Comparison of ENCODE assay signal across 11 cellular contexts in genomic region chr2:218885981-218886447, GRCh38. TPM values are rescaled to one million over a fixed set of nuclear protein-coding genes. Genes with fewer than 3 reads are reported as not detected.
DNase-seq lines count a peak whose midpoint lies in the region; ATAC-seq, FAIRE-seq and TF ChIP-seq lines count a peak whose summit lies in the region.
"Had no signal": no experiment of that assay in that cellular context is flagged by ENCODE, and none has a peak within 500 bp of the region (broad histone marks: within the 10 kb centered on the region; RNA-seq: fewer than 3 reads in every experiment).

No MANE protein-coding gene starts in this region.

- H3K9me3 Mint-ChIP-seq in activated T-helper 17 cell treated with anti-CD3 and anti-CD28 coated beads, Interleukin-2, amount 50 U/mL, for 72 hours = no peaks in the 10 kb centered on the region

- no peaks in the 10 kb centered on the region for H3K9me3 ChIP-seq in body of pancreas
- H3K9me3 ChIP-seq: ovary had no signal

- H3K27me3 ChIP-seq in body of pancreas = peaks cover 0 to 4% of the 10 kb centered on the region in 2 donors
- H3K27me3 ChIP-seq: ovary had no signal

- FAIRE-seq in H54 (lab: Jason Lieb, UNC) = no peak

- H3K27ac ChIP-seq in body of pancreas = no peak overlapping the region
- H3K27ac ChIP-seq: ovary, PC-9 had no signal

- no peak for TF ChIP-seq CTCF in GM20000 (IDR thresholded peaks at IDR 0.05; ENCODE audit: extremely low read depth, missing control alignments)
- TF ChIP-seq CTCF in body of pancreas (IDR thresholded peaks at IDR 0.05) = no peak

- H3K27ac Mint-ChIP-seq in activated T-helper 17 cell treated with anti-CD3 and anti-CD28 coated beads, Interleukin-2, amount 50 U/mL, for 72 hours = peak overlapping the region; percentile 64

- H3K27me3 Mint-ChIP-seq in activated T-helper 17 cell treated with anti-CD3 and anti-CD28 coated beads, Interleukin-2, amount 50 U/mL, for 72 hours = no peaks in the 10 kb centered on the region

- 74 to 91% methylated on average over 3 of the region's 3 CpGs for WGBS in body of pancreas, 2 donors

- H3K36me3 Mint-ChIP-seq in activated T-helper 17 cell treated with anti-CD3 and anti-CD28 coated beads, Interleukin-2, amount 50 U/mL, for 72 hours (ENCODE audit: low read depth) = peaks cover 55% of the 10 kb centered on the region

- no peak overlapping the region for H3K4me3 ChIP-seq in body of pancreas
- H3K4me3 ChIP-seq: ovary, PC-9 had no signal

- intact Hi-C loops in body of pancreas (cut with DNase I) = no loop called here

- DNase-seq in GM20000 (ENCODE audit: low spot score) (peak; percentile 85), NCI-H2196 (lab: John Stamatoyannopoulos, UW; ENCODE audit: unreplicated experiment) (no peak), body of pancreas (no peak), SHP77 treated with DMSO at 0.1 percent for 48 hours (lab: John Stamatoyannopoulos, UW) (no peak), H54 (ENCODE audit: insufficient read length, low spot score) (no peak)
- DNase-seq: activated CD8-positive, alpha-beta memory T cell treated with anti-CD3 and anti-CD28 coated beads, Interleukin-2, amount 50 U/mL, for 4 hours; PC-9 had no signal

- no peaks in the 10 kb centered on the region for H3K36me3 ChIP-seq in body of pancreas (replicated peaks in 1 of 2; ENCODE audit: insufficient read depth in 1 of 2, low read depth in 2 of 2)
- H3K36me3 ChIP-seq: ovary had no signal

- peak overlapping the region; percentile 67 for H3K4me3 Mint-ChIP-seq in activated T-helper 17 cell treated with anti-CD3 and anti-CD28 coated beads, Interleukin-2, amount 50 U/mL, for 72 hours

- H3K4me1 ChIP-seq in body of pancreas = peaks cover 4% of the 10 kb centered on the region

- no peak for TF ChIP-seq POLR2A in body of pancreas (IDR thresholded peaks at IDR 0.05)
- no peak for TF ChIP-seq POLR2A in H54 (IDR thresholded peaks at IDR 0.05; ENCODE audit: low read depth, low read length)

- H3K4me1 Mint-ChIP-seq in activated T-helper 17 cell treated with anti-CD3 and anti-CD28 coated beads, Interleukin-2, amount 50 U/mL, for 72 hours = peaks cover 27% of the 10 kb centered on the region

- ATAC-seq in GM18502 (IDR thresholded peaks at IDR 0.05; ENCODE audit: poor library complexity, unreplicated experiment) (peak; percentile 86), HG03097 (IDR thresholded peaks at IDR 0.05; ENCODE audit: low FRiP score, unreplicated experiment) (peak; percentile 37), body of pancreas (no peak)
- peak; percentile 32 for ATAC-seq in activated T-helper 17 cell treated with anti-CD3 and anti-CD28 coated beads, Interleukin-2, amount 50 U/mL, for 72 hours (replicated peaks)

RNA-seq across cellular contexts. Expression of gene WNT10A, which starts 5.4 kb away (rescaled TPM):
- 10 to 100 TPM in 1 of 2 donors, 1 to 10 TPM in 1; 1.0 to 49.8 TPM for total RNA-seq in activated T-helper 17 cell treated with anti-CD3 and anti-CD28 coated beads, Interleukin-2, amount 50 U/mL, for 72 hours
- under 1 TPM in 1 of 2 donors, not detected in 1; 0.52 TPM for total RNA-seq in body of pancreas

RNA-seq across cellular contexts. Expression of gene WNT6, which starts 26.4 kb away (rescaled TPM):
- under 1 TPM in 1 of 2 donors, not detected in 1; 0.29 TPM for total RNA-seq in activated T-helper 17 cell treated with anti-CD3 and anti-CD28 coated beads, Interleukin-2, amount 50 U/mL, for 72 hours
- 1 to 10 TPM in 1 of 2 donors, not detected in 1; 1.0 TPM for total RNA-seq in body of pancreas

RNA-seq across cellular contexts. Expression of gene PRKAG3, which starts 54.4 kb away (rescaled TPM):
- total RNA-seq in activated T-helper 17 cell treated with anti-CD3 and anti-CD28 coated beads, Interleukin-2, amount 50 U/mL, for 72 hours = not detected
- not detected for total RNA-seq in body of pancreas
- total RNA-seq: PC-9 had no signal
